1 cellular context compared by ENCODE assay signal in genomic region chr14:64174922-64175782, GRCh38.
TF ChIP-seq lines count a peak whose summit lies in the region.

No MANE protein-coding gene starts in this region.

TF ChIP-seq in K562, 482 proteins besides CTCF, POLR2A, EP300 and RAD21 (continued from another document):
- TF ChIP-seq NONO (IDR thresholded peaks at IDR 0.05; ENCODE audit: low read depth in 2 of 2, low read length in 1 of 2) (no peak), GMEB1 (CRISPR knock-in tag; IDR thresholded peaks at IDR 0.05) (no peak), SREBF1 (IDR thresholded peaks at IDR 0.05; ENCODE audit: borderline replicate concordance, low read depth, low read length) (no peak), IRF9 (tag; IDR thresholded peaks at IDR 0.05) (no peak), TAL1 (IDR thresholded peaks at IDR 0.05) (no peak), TRIM28 (IDR thresholded peaks at IDR 0.05) (no peak), NEUROD1 (IDR thresholded peaks at IDR 0.05; ENCODE audit: borderline replicate concordance, low read depth, low read length, partially characterized antibody) (no peak), NR0B1 (IDR thresholded peaks at IDR 0.05; ENCODE audit: partially characterized antibody) (no peak), RBM15 (IDR thresholded peaks at IDR 0.05; ENCODE audit: insufficient read depth, low read length) (no peak), HDAC1 (IDR thresholded peaks at IDR 0.05) (no peak), FOXJ3 (CRISPR knock-in tag; IDR thresholded peaks at IDR 0.05) (no peak), TOE1 (IDR thresholded peaks at IDR 0.05; ENCODE audit: borderline replicate concordance) (no peak), TOE1 (CRISPR knock-in tag; IDR thresholded peaks at IDR 0.05; ENCODE audit: borderline replicate concordance, low read depth) (no peak), HCFC1 (IDR thresholded peaks at IDR 0.05; ENCODE audit: low read depth, low read length) (no peak)
